ENCODE assay signal across 1 cellular context in the genomic region with DNA sequence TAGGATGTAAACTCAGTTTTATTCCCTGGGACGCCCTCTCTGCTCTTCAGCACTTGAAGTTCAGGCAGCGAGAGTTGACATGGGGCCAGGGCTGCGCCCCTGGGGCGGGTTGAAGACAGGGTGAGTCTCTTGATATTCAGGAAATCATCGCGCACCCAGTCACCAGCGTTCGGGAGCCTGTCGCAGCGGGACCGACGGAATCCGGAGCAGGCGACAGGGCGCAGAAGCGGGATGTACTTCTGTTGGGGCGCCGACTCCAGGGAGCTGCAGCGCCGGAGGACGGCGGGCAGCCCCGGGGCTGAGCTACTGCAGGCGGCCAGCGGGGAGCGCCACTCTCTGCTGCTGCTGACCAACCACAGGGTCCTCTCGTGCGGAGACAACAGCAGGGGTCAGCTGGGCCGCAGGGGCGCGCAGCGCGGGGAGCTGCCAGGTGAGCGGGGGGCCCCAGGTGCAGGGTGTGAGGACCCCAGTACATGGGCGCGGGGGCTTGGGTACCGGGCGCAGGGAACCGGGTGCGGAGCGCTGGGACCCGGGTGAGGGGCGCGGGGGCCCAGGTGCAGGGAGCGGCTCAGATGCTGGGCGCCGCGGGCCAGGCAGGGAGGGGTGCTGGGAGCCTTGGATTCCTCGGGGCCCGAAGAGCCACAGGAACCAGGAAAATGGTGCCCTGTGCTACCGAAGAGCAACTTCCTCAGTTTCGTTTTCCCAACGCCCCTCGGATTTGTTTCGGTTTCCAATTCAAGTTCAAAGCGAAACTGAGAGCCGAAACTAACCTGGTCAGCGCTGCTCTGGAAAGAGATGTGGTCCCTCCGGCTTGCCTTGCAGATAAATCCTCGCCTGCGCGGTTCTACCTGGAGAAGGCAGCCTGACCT.
TF ChIP-seq lines count a peak whose summit lies in the region.

HERC6 (plus strand) TSS at position 162 of the 869 bp plus-strand sequence; CDS start at position 232, 70 bp downstream.

TF ChIP-seq in HEK293, 187 proteins besides CTCF, POLR2A, EP300 and RAD21 (continued from another document and continues in another):
- TF ChIP-seq HIC1 (tag by site-specific recombination; IDR thresholded peaks at IDR 0.05), result no peak; the same call in 1 of the 2 replicates
- TF ChIP-seq ZNF174 (tag by site-specific recombination; IDR thresholded peaks at IDR 0.05), result no peak
- no peak for TF ChIP-seq SETDB1 (IDR thresholded peaks at IDR 0.05; ENCODE audit: insufficient read length, low read length)
- TF ChIP-seq HOXA7 (CRISPR knock-in tag; IDR thresholded peaks at IDR 0.05; ENCODE audit: borderline replicate concordance), result no peak
- TF ChIP-seq, protein P1, sequence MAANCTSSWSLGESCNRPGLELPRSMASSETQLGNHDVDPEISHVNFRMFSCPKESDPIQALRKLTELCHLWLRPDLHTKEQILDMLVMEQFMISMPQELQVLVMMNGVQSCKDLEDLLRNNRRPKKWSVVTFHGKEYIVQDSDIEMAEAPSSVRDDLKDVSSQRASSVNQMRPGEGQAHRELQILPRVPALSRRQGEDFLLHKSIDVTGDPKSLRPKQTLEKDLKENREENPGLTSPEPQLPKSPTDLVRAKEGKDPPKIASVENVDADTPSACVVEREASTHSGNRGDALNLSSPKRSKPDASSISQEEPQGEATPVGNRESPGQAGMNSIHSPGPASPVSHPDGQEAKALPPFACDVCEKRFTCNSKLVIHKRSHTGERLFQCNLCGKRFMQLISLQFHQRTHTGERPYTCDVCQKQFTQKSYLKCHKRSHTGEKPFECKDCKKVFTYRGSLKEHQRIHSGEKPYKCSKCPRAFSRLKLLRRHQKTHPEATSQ (tag by site-specific recombination; IDR thresholded peaks at IDR 0.05), result no peak
- no peak for TF ChIP-seq ZSCAN23 (tag by site-specific recombination; IDR thresholded peaks at IDR 0.05)
- TF ChIP-seq ZNF148 (tag by site-specific recombination; IDR thresholded peaks at IDR 0.05; ENCODE audit: borderline replicate concordance), result no peak
- no peak for TF ChIP-seq ZNF426 (tag by site-specific recombination; IDR thresholded peaks at IDR 0.05)
- TF ChIP-seq ZBTB7A (tag by site-specific recombination; IDR thresholded peaks at IDR 0.05; ENCODE audit: low read depth), result no peak
- TF ChIP-seq TRIM28 (IDR thresholded peaks at IDR 0.05; ENCODE audit: borderline replicate concordance, low read length), result no peak
- TF ChIP-seq, protein P2, sequence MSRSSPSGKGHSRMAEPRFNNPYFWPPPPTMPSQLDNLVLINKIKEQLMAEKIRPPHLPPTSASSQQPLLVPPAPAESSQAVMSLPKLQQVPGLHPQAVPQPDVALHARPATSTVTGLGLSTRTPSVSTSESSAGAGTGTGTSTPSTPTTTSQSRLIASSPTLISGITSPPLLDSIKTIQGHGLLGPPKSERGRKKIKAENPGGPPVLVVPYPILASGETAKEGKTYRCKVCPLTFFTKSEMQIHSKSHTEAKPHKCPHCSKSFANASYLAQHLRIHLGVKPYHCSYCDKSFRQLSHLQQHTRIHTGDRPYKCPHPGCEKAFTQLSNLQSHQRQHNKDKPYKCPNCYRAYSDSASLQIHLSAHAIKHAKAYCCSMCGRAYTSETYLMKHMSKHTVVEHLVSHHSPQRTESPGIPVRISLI (tag by site-specific recombination; IDR thresholded peaks at IDR 0.05), result no peak
- no peak for TF ChIP-seq ZNF510 (tag by site-specific recombination; IDR thresholded peaks at IDR 0.05; ENCODE audit: insufficient replicate concordance)
- no peak for TF ChIP-seq KLF9 (tag by site-specific recombination; IDR thresholded peaks at IDR 0.05; ENCODE audit: low read depth)
- TF ChIP-seq ZNF391 (tag by site-specific recombination; IDR thresholded peaks at IDR 0.05; ENCODE audit: borderline replicate concordance, low read depth), result no peak; the same call in 1 of the 2 replicates
- no peak for TF ChIP-seq GFI1B (tag by site-specific recombination; IDR thresholded peaks at IDR 0.05)
- TF ChIP-seq ZNF670 (tag by site-specific recombination; IDR thresholded peaks at IDR 0.05; ENCODE audit: low read depth), result no peak
- peak; percentile 54 for TF ChIP-seq ZNF341 (tag by site-specific recombination; IDR thresholded peaks at IDR 0.05; ENCODE audit: low read depth)
- TF ChIP-seq, protein P3, sequence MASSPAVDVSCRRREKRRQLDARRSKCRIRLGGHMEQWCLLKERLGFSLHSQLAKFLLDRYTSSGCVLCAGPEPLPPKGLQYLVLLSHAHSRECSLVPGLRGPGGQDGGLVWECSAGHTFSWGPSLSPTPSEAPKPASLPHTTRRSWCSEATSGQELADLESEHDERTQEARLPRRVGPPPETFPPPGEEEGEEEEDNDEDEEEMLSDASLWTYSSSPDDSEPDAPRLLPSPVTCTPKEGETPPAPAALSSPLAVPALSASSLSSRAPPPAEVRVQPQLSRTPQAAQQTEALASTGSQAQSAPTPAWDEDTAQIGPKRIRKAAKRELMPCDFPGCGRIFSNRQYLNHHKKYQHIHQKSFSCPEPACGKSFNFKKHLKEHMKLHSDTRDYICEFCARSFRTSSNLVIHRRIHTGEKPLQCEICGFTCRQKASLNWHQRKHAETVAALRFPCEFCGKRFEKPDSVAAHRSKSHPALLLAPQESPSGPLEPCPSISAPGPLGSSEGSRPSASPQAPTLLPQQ (tag by site-specific recombination; IDR thresholded peaks at IDR 0.05), result peak; percentile 43; the same call in 1 of the 2 replicates
- TF ChIP-seq SP3 (tag by site-specific recombination; IDR thresholded peaks at IDR 0.05), result no peak
- TF ChIP-seq ZBTB17 (tag by site-specific recombination; IDR thresholded peaks at IDR 0.05), result peak; percentile 52
- peak; percentile 88 for TF ChIP-seq ZNF501 (tag by site-specific recombination; IDR thresholded peaks at IDR 0.05)
- no peak for TF ChIP-seq ZNF18 (tag by site-specific recombination; IDR thresholded peaks at IDR 0.05)
- TF ChIP-seq ZNF776 (tag by site-specific recombination; IDR thresholded peaks at IDR 0.05; ENCODE audit: borderline replicate concordance), result no peak
- TF ChIP-seq ZEB2 (tag by site-specific recombination; IDR thresholded peaks at IDR 0.05), result peak; percentile 86
- no peak for TF ChIP-seq ZNF654 (tag by site-specific recombination; IDR thresholded peaks at IDR 0.05; ENCODE audit: low read depth)
- no peak for TF ChIP-seq ZNF830 (tag by site-specific recombination; IDR thresholded peaks at IDR 0.05; ENCODE audit: low read depth)
- TF ChIP-seq, protein P4, sequence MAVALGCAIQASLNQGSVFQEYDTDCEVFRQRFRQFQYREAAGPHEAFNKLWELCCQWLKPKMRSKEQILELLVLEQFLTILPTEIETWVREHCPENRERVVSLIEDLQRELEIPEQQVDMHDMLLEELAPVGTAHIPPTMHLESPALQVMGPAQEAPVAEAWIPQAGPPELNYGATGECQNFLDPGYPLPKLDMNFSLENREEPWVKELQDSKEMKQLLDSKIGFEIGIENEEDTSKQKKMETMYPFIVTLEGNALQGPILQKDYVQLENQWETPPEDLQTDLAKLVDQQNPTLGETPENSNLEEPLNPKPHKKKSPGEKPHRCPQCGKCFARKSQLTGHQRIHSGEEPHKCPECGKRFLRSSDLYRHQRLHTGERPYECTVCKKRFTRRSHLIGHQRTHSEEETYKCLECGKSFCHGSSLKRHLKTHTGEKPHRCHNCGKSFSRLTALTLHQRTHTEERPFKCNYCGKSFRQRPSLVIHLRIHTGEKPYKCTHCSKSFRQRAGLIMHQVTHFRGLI (tag by site-specific recombination; IDR thresholded peaks at IDR 0.05), result 0 out of 2 replicates have a peak, but pooled peaks have one; percentile 32
- TF ChIP-seq, protein P5, sequence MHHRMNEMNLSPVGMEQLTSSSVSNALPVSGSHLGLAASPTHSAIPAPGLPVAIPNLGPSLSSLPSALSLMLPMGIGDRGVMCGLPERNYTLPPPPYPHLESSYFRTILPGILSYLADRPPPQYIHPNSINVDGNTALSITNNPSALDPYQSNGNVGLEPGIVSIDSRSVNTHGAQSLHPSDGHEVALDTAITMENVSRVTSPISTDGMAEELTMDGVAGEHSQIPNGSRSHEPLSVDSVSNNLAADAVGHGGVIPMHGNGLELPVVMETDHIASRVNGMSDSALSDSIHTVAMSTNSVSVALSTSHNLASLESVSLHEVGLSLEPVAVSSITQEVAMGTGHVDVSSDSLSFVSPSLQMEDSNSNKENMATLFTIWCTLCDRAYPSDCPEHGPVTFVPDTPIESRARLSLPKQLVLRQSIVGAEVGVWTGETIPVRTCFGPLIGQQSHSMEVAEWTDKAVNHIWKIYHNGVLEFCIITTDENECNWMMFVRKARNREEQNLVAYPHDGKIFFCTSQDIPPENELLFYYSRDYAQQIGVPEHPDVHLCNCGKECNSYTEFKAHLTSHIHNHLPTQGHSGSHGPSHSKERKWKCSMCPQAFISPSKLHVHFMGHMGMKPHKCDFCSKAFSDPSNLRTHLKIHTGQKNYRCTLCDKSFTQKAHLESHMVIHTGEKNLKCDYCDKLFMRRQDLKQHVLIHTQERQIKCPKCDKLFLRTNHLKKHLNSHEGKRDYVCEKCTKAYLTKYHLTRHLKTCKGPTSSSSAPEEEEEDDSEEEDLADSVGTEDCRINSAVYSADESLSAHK (tag by site-specific recombination; IDR thresholded peaks at IDR 0.05), result no peak
- no peak for TF ChIP-seq ZNF239 (tag by site-specific recombination; IDR thresholded peaks at IDR 0.05)
- no peak for TF ChIP-seq EGR2 (tag by site-specific recombination; IDR thresholded peaks at IDR 0.05; ENCODE audit: low read depth)
- no peak for TF ChIP-seq ZNF549 (tag by site-specific recombination; IDR thresholded peaks at IDR 0.05)
- TF ChIP-seq, protein P6, sequence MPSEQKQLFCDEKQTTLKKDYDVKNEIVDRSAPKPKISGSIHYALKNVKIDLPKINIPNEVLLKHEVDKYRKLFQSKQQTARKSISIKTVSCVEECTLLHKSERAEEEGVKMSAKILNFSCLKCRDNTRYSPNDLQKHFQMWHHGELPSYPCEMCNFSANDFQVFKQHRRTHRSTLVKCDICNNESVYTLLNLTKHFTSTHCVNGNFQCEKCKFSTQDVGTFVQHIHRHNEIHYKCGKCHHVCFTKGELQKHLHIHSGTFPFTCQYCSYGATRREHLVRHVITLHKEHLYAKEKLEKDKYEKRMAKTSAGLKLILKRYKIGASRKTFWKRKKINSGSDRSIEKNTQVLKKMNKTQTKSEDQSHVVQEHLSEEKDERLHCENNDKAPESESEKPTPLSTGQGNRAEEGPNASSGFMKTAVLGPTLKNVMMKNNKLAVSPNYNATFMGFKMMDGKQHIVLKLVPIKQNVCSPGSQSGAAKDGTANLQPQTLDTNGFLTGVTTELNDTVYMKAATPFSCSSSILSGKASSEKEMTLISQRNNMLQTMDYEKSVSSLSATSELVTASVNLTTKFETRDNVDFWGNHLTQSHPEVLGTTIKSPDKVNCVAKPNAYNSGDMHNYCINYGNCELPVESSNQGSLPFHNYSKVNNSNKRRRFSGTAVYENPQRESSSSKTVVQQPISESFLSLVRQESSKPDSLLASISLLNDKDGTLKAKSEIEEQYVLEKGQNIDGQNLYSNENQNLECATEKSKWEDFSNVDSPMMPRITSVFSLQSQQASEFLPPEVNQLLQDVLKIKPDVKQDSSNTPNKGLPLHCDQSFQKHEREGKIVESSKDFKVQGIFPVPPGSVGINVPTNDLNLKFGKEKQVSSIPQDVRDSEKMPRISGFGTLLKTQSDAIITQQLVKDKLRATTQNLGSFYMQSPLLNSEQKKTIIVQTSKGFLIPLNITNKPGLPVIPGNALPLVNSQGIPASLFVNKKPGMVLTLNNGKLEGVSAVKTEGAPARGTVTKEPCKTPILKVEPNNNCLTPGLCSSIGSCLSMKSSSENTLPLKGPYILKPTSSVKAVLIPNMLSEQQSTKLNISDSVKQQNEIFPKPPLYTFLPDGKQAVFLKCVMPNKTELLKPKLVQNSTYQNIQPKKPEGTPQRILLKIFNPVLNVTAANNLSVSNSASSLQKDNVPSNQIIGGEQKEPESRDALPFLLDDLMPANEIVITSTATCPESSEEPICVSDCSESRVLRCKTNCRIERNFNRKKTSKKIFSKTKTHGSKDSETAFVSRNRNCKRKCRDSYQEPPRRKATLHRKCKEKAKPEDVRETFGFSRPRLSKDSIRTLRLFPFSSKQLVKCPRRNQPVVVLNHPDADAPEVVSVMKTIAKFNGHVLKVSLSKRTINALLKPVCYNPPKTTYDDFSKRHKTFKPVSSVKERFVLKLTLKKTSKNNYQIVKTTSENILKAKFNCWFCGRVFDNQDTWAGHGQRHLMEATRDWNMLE (tag by site-specific recombination; conservative IDR thresholded peaks at IDR 0.05; ENCODE audit: low read depth), result no peak
- no peak for TF ChIP-seq ZFHX2 (tag by site-specific recombination; conservative IDR thresholded peaks at IDR 0.05)
- TF ChIP-seq FEZF1 (tag by site-specific recombination; IDR thresholded peaks at IDR 0.05), result no peak
